Comparison of ENCODE assay signal across 8 cellular contexts in genomic region chr21:28884481-28884880, GRCh38.
DNase-seq lines count a peak whose midpoint lies in the region; ATAC-seq and TF ChIP-seq lines count a peak whose summit lies in the region.

No MANE protein-coding gene starts in this region.

- TF ChIP-seq CTCF in WERI-Rb-1 (IDR thresholded peaks at IDR 0.05; ENCODE audit: low read depth, low read length) (no peak), heart right ventricle (IDR thresholded peaks at IDR 0.05) (no peak), retinal pigment epithelial cell (conservative IDR thresholded peaks at IDR 0.05; ENCODE audit: low read depth, low read length) (no peak)

- H3K27me3 ChIP-seq in WERI-Rb-1 (ENCODE audit: insufficient read depth, low read depth, severe bottlenecking), result no peaks in the 10 kb centered on the region
- peaks cover 0 to 6% (median 0%) of the 10 kb centered on the region in 7 donors for H3K27me3 ChIP-seq in heart right ventricle

- H3K4me3 ChIP-seq in WERI-Rb-1 (ENCODE audit: low read depth, low read length) (peak overlapping the region; percentile 64), heart right ventricle (peak overlapping the region; percentile 42 to 70 (median 60)), retinal pigment epithelial cell (ENCODE audit: low read length) (peak overlapping the region; percentile 76)

- H3K27ac ChIP-seq in WERI-Rb-1 (peak overlapping the region; percentile 90), heart right ventricle (peak overlapping the region in 9 of 10 donors; percentile 84 to 97 (median 92))

- H3K4me1 ChIP-seq in heart right ventricle, result peaks cover 0 to 19% (median 10%) of the 10 kb centered on the region in 9 donors

- peak; percentile 23 for ATAC-seq in HG03460 (IDR thresholded peaks at IDR 0.05; ENCODE audit: unreplicated experiment)
- ATAC-seq in heart right ventricle, result peak in 5 of 8 donors; percentile 26 to 58 (median 47)
- no peak for ATAC-seq in HG02571 (IDR thresholded peaks at IDR 0.05; ENCODE audit: unreplicated experiment)

- H3K36me3 ChIP-seq in WERI-Rb-1, result peaks cover 3% of the 10 kb centered on the region; the same call in 1 of the 2 replicates
- H3K36me3 ChIP-seq in heart right ventricle, result peaks cover 0 to 35% (median 14%) of the 10 kb centered on the region in 9 donors

- H3K9me3 ChIP-seq in WERI-Rb-1 (ENCODE audit: severe bottlenecking) (no peaks in the 10 kb centered on the region), heart right ventricle (peaks cover 0 to 3% (median 0%) of the 10 kb centered on the region in 11 donors)

- whole genome bisulfite sequencing in heart right ventricle, 2 donors, result 27 to 33% methylated on average over 3 of the region's 3 CpGs

- intact Hi-C loops in heart right ventricle (cut with DNase I), result loop anchor here in 3 of 10 donors (2.0 to 10.0 kb wide), 3 partner anchors 56 to 1470 kb away; no protein-coding TSS in a partner anchor

- peak; percentile 47 for DNase-seq in NCI-H345 treated with DMSO at 0.1 percent for 48 hours (lab: John Stamatoyannopoulos, UW; ENCODE audit: unreplicated experiment)
- DNase-seq in NCI-H345 (lab: John Stamatoyannopoulos, UW), result no peak
- DNase-seq in WERI-Rb-1, result no peak
- DNase-seq in heart right ventricle, result no peak
- no peak for DNase-seq in retinal pigment epithelial cell (ENCODE audit: low read depth)
- DNase-seq in DMS153 (lab: John Stamatoyannopoulos, UW), result no peak
